In genomic region chr13:32881792-32882175, GRCh38 we compare ENCODE assay signal across 16 cellular contexts.
DNase-seq lines count a peak whose midpoint lies in the region; TF ChIP-seq lines count a peak whose summit lies in the region.
"Had no signal": no experiment of that assay in that cellular context is flagged by ENCODE, and none has a peak within 500 bp of the region (broad histone marks: within the 10 kb centered on the region; RNA-seq: fewer than 3 reads in every experiment).

No MANE protein-coding gene starts in this region.

- no peaks in the 10 kb centered on the region for H4K20me1 ChIP-seq in smooth muscle cell (ENCODE audit: low read depth)

- no peak for TF ChIP-seq CTCF in epithelial cell of esophagus (IDR thresholded peaks at IDR 0.05; ENCODE audit: insufficient read depth, low read depth, low read length, missing control alignments)
- TF ChIP-seq CTCF in smooth muscle cell (IDR thresholded peaks at IDR 0.05; ENCODE audit: borderline replicate concordance, insufficient read depth, poor library complexity, severe bottlenecking) = no peak

- no peaks in the 10 kb centered on the region for H3K9me3 ChIP-seq in smooth muscle cell (replicated peaks; ENCODE audit: low read depth)
- H3K9me3 ChIP-seq: A549, pancreas had no signal

- no peaks in the 10 kb centered on the region for H3K4me1 ChIP-seq in smooth muscle cell (ENCODE audit: low read depth)
- H3K4me1 ChIP-seq: pancreas, upper lobe of left lung had no signal

- peak; percentile 37 to 75 for DNase-seq in NCI-H2081 (lab: John Stamatoyannopoulos, UW)
- DNase-seq in NCI-H2081 treated with DMSO at 0.1 percent for 48 hours (lab: John Stamatoyannopoulos, UW) = no peak
- DNase-seq in NCI-H345 treated with DMSO at 0.1 percent for 48 hours (lab: John Stamatoyannopoulos, UW; ENCODE audit: unreplicated experiment) = peak; percentile 8
- peak; percentile 82 for DNase-seq in epithelial cell of esophagus (ENCODE audit: low read depth)
- DNase-seq in smooth muscle cell (lab: John Stamatoyannopoulos, UW; ENCODE audit: unreplicated experiment) = no peak
- DNase-seq in activated CD4-positive, alpha-beta T cell treated with anti-CD3 and anti-CD28 coated beads, Interleukin-2, amount 50 U/mL, for 48 hours = no peak
- DNase-seq in SIG-M5 (lab: John Stamatoyannopoulos, UW) = no peak
- DNase-seq in NCI-H187 (lab: John Stamatoyannopoulos, UW) = no peak
- DNase-seq: activated CD4-positive, CD25-positive, alpha-beta regulatory T cell; activated naive CD4-positive, alpha-beta T cell treated with anti-CD3 and anti-CD28 coated beads for 36 hours; NCI-H82; pancreas; T-cell; upper lobe of left lung had no signal

- WGBS in smooth muscle cell (ENCODE audit: low lambda C conversion rate) = 49% methylated on average over 2 of the region's 2 CpGs

- H3K4me3 ChIP-seq in epithelial cell of esophagus (ENCODE audit: low read length) (no peak overlapping the region), smooth muscle cell (no peak overlapping the region)
- H3K4me3 ChIP-seq: A549, pancreas, upper lobe of left lung had no signal

- H2AFZ ChIP-seq in smooth muscle cell (ENCODE audit: low read depth) = no peak overlapping the region

- H3F3A ChIP-seq in smooth muscle cell (ENCODE audit: low read depth) = peaks cover 18% of the 10 kb centered on the region

- no peaks in the 10 kb centered on the region for H3K36me3 ChIP-seq in smooth muscle cell (ENCODE audit: low read depth)
- H3K36me3 ChIP-seq: brain microvascular endothelial cell, pancreas, upper lobe of left lung had no signal

- peak overlapping the region; percentile 72 for H3K4me2 ChIP-seq in smooth muscle cell
- H3K4me2 ChIP-seq: A549 had no signal

- no peaks in the 10 kb centered on the region for H3K79me2 ChIP-seq in smooth muscle cell (ENCODE audit: low read depth)

- no peak overlapping the region for H3K9ac ChIP-seq in smooth muscle cell (ENCODE audit: low read depth)

- no peaks in the 10 kb centered on the region for H3K27me3 ChIP-seq in smooth muscle cell (ENCODE audit: low read depth)
- H3K27me3 ChIP-seq: brain microvascular endothelial cell, pancreas, upper lobe of left lung had no signal

- H3K27ac ChIP-seq in smooth muscle cell (ENCODE audit: low read depth) = peak overlapping the region; percentile 92
- H3K27ac ChIP-seq: A549, brain microvascular endothelial cell, pancreas, upper lobe of left lung had no signal

Comparison
In these comparisons a context has a peak if more than half of its experiments do, and no peak if none do; other contexts are left out.
1. DNase-seq: peak in NCI-H2081 (2 of 2), NCI-H345 treated with DMSO at 0.1 percent for 48 hours (single experiment) and epithelial cell of esophagus (single experiment); none in NCI-H2081 treated with DMSO at 0.1 percent for 48 hours (single experiment), smooth muscle cell (single experiment), activated CD4-positive, alpha-beta T cell treated with anti-CD3 and anti-CD28 coated beads, Interleukin-2, amount 50 U/mL, for 48 hours (0 of 2), SIG-M5 (single experiment) and NCI-H187 (0 of 2).